In genomic region chr2:73268831-73269685, GRCh38 we compare ENCODE assay signal across 9 cellular contexts. TPM values are rescaled to one million over a fixed set of nuclear protein-coding genes. Genes with fewer than 3 reads are reported as not detected.
DNase-seq lines count a peak whose midpoint lies in the region; ATAC-seq, FAIRE-seq and TF ChIP-seq lines count a peak whose summit lies in the region.
"Had no signal": no experiment of that assay in that cellular context is flagged by ENCODE, and none has a peak within 500 bp of the region (broad histone marks: within the 10 kb centered on the region; RNA-seq: fewer than 3 reads in every experiment).

No MANE protein-coding gene starts in this region.

- H3K9me3 ChIP-seq in cardiac muscle cell (ENCODE audit: low read depth) (no peaks in the 10 kb centered on the region), KOPT-K1 (ENCODE audit: insufficient read depth, low read length, poor library complexity, severe bottlenecking) (no peaks in the 10 kb centered on the region), mucosa of descending colon (no peaks in the 10 kb centered on the region)
- H3K9me3 ChIP-seq: BLaER1 had no signal

- ATAC-seq in Right ventricle myocardium inferior = no peak
- peak; percentile 78 for ATAC-seq in WTC11
- ATAC-seq in mucosa of descending colon = peak; percentile 89

- H3K4me3 Mint-ChIP-seq in WTC11 = peak overlapping the region; percentile 51

- H3K36me3 Mint-ChIP-seq in WTC11 = no peaks in the 10 kb centered on the region

- no peak overlapping the region for H3K27ac Mint-ChIP-seq in WTC11

- no peaks in the 10 kb centered on the region for H3K4me1 ChIP-seq in cardiac muscle cell (ENCODE audit: low read depth)
- H3K4me1 ChIP-seq in mucosa of descending colon (ENCODE audit: low read depth) = peaks cover 10% of the 10 kb centered on the region
- H3K4me1 ChIP-seq: BLaER1 had no signal

- CTCF ChIA-PET in WTC11 (lab: Charles Lee) = interaction anchor here (0.5 to 1.7 kb wide), 17 partner anchors 9 to 578 kb away, joined by 3 to 37 read pairs (median 5); partner anchors contain the start of genes CCT7, EGR4, FBXO41 and NOTO

- POLR2A ChIA-PET in WTC11 (lab: Charles Lee) = interaction anchor here (0.9 to 1.8 kb wide), 5 partner anchors 12 to 56 kb away, joined by 3 to 12 read pairs (median 7); partner anchors contain the start of gene CCT7

- H3K9me3 Mint-ChIP-seq in WTC11 = no peaks in the 10 kb centered on the region

- H3K4me1 Mint-ChIP-seq in WTC11 = peaks cover 14% of the 10 kb centered on the region

- H3K27ac ChIP-seq in cardiac muscle cell (no peak overlapping the region), KOPT-K1 (ENCODE audit: low read depth, low read length, poor library complexity, severe bottlenecking) (peak overlapping the region; percentile 60)
- H3K27ac ChIP-seq: BLaER1 had no signal

- DNase-seq in cardiac muscle cell (ENCODE audit: low read depth in 1 of 2, low spot score in 1 of 2) (peak; percentile 32 to 36), Right ventricle myocardium inferior (ENCODE audit: missing footprints) (no peak), WTC11 (ENCODE audit: low spot score) (peak; percentile 82), bronchial epithelial cell (ENCODE audit: low read depth) (peak; percentile 63), mucosa of descending colon (peak; percentile 84 to 90 (median 85)), cerebellar cortex (ENCODE audit: low spot score) (no peak)
- DNase-seq in stimulated activated naive CD4-positive, alpha-beta T cell (lab: John Stamatoyannopoulos, UW) = peak; percentile 25 to 78 (median 72)

- H3K4me3 ChIP-seq in cardiac muscle cell = peak overlapping the region; percentile 4
- peak overlapping the region; percentile 40 for H3K4me3 ChIP-seq in bronchial epithelial cell (ENCODE audit: low read depth, low read length)
- H3K4me3 ChIP-seq in mucosa of descending colon = peak overlapping the region; percentile 17
- H3K4me3 ChIP-seq: BLaER1 had no signal

- TF ChIP-seq CTCF in cardiac muscle cell (IDR thresholded peaks at IDR 0.05; ENCODE audit: low read depth, low read length) (no peak), WTC11 (IDR thresholded peaks at IDR 0.05) (no peak), bronchial epithelial cell (IDR thresholded peaks at IDR 0.05; ENCODE audit: insufficient read depth, low read length, severe bottlenecking) (peak; percentile 47), mucosa of descending colon (IDR thresholded peaks at IDR 0.05) (no peak)

- no peak for FAIRE-seq in bronchial epithelial cell (lab: Jason Lieb, UNC)

- peaks cover 36% of the 10 kb centered on the region for H3K27me3 Mint-ChIP-seq in WTC11 (ENCODE audit: low read depth)

- peaks cover 65% of the 10 kb centered on the region for H3K27me3 ChIP-seq in cardiac muscle cell
- no peaks in the 10 kb centered on the region for H3K27me3 ChIP-seq in bronchial epithelial cell (ENCODE audit: control insufficient read depth, insufficient read depth, low read length)
- H3K27me3 ChIP-seq: BLaER1 had no signal

- intact Hi-C loops in Right ventricle myocardium inferior (cut with DNase I) (no loop called here), mucosa of descending colon (cut with DNase I, micrococcal nuclease) (no loop called here)

- no peaks in the 10 kb centered on the region for H3K36me3 ChIP-seq in cardiac muscle cell
- peaks cover 54% of the 10 kb centered on the region for H3K36me3 ChIP-seq in KOPT-K1 (ENCODE audit: insufficient read depth, low read length)
- no peaks in the 10 kb centered on the region for H3K36me3 ChIP-seq in bronchial epithelial cell (ENCODE audit: control insufficient read depth, insufficient read depth, low read length)
- H3K36me3 ChIP-seq in mucosa of descending colon (ENCODE audit: low read depth) = no peaks in the 10 kb centered on the region

TF ChIP-seq in WTC11, 78 proteins besides CTCF, POLR2A, EP300 and RAD21 (continues in another document):
- TF ChIP-seq NFE2L1 (CRISPR knock-in tag; IDR thresholded peaks at IDR 0.05) (peak; percentile 43; the same call in 1 of the 2 replicates), ZNF416 (CRISPR knock-in tag; IDR thresholded peaks at IDR 0.05) (0 out of 2 replicates have a peak, but pooled peaks have one; percentile 21), ZNF281 (CRISPR knock-in tag; IDR thresholded peaks at IDR 0.05) (peak; percentile 59; the same call in 1 of the 2 replicates), ZMAT4 (CRISPR knock-in tag; IDR thresholded peaks at IDR 0.05) (no peak), MLX (CRISPR knock-in tag; IDR thresholded peaks at IDR 0.05) (0 out of 2 replicates have a peak, but pooled peaks have one; percentile 27), SMAD4 (CRISPR knock-in tag; IDR thresholded peaks at IDR 0.05) (peak; percentile 82; the same call in 1 of the 2 replicates), OVOL2 (CRISPR knock-in tag; IDR thresholded peaks at IDR 0.05; ENCODE audit: borderline replicate concordance) (no peak), ZBTB43 (CRISPR knock-in tag; IDR thresholded peaks at IDR 0.05) (no peak)

RNA-seq across cellular contexts. Expression of gene FBXO41, which starts 15.2 kb away (rescaled TPM):
- total RNA-seq in cardiac muscle cell (4.1 and 5.8 TPM in 2 replicates), Right ventricle myocardium inferior (0.87 TPM), WTC11 (2021) (19.2 to 21.5 TPM (median 21.1 TPM) in 3 replicates), bronchial epithelial cell (1.6 and 1.8 TPM in 2 replicates), mucosa of descending colon (1 to 10 TPM; 2.0 to 4.8 (median 2.9) TPM)
- polyA plus RNA-seq in cardiac muscle cell = 1.0 and 1.3 TPM in 2 replicates

RNA-seq across cellular contexts. Expression of gene EGR4, which starts 24.3 kb away (rescaled TPM):
- total RNA-seq in cardiac muscle cell = 0.06 TPM in 1 of 2 replicates, not detected in the other
- polyA plus RNA-seq in cardiac muscle cell = 0.31 TPM in 1 of 2 replicates, not detected in the other
- not detected for total RNA-seq in Right ventricle myocardium inferior
- total RNA-seq in WTC11 (2021) = 0.09 to 0.14 TPM (median 0.13 TPM) in 3 replicates
- not detected in 2 replicates for total RNA-seq in bronchial epithelial cell
- not detected for total RNA-seq in mucosa of descending colon

RNA-seq across cellular contexts. Expression of gene CCT7, which starts 35.0 kb away (rescaled TPM):
- total RNA-seq in cardiac muscle cell (370 and 424 TPM in 2 replicates), Right ventricle myocardium inferior (212 TPM), WTC11 (2021) (482 to 518 TPM (median 514 TPM) in 3 replicates), bronchial epithelial cell (260 and 362 TPM in 2 replicates), mucosa of descending colon (100 to 1,000 TPM; 132 to 207 (median 144) TPM)
- polyA plus RNA-seq in cardiac muscle cell = 340 and 384 TPM in 2 replicates

RNA-seq across cellular contexts. Expression of gene PRADC1, which starts 36.0 kb away (rescaled TPM):
- total RNA-seq in cardiac muscle cell (42.6 and 99.4 TPM in 2 replicates), Right ventricle myocardium inferior (88.3 TPM), WTC11 (2021) (11.4 to 12.9 TPM (median 12.2 TPM) in 3 replicates), bronchial epithelial cell (5.8 and 11.5 TPM in 2 replicates), mucosa of descending colon (10 to 100 TPM; 30.4 to 37.4 (median 34.6) TPM)
- polyA plus RNA-seq in cardiac muscle cell = 62.8 and 99.8 TPM in 2 replicates

RNA-seq across cellular contexts. Expression of gene SMYD5, which starts 55.0 kb away (rescaled TPM):
- total RNA-seq in cardiac muscle cell (24.4 and 26.1 TPM in 2 replicates), Right ventricle myocardium inferior (16.8 TPM), WTC11 (2021) (46.5 to 47.9 TPM (median 46.7 TPM) in 3 replicates), bronchial epithelial cell (11.1 and 18.4 TPM in 2 replicates), mucosa of descending colon (10 to 100 TPM; 10.5 to 20.0 (median 16.0) TPM)
- polyA plus RNA-seq in cardiac muscle cell = 26.4 and 27.0 TPM in 2 replicates

Comparison
In these comparisons a context has a peak if more than half of its experiments do, and no peak if none do; other contexts are left out.
1. DNase-seq: peak in cardiac muscle cell (2 of 2), WTC11 (single experiment), bronchial epithelial cell (single experiment), mucosa of descending colon (3 of 3) and stimulated activated naive CD4-positive, alpha-beta T cell (6 of 6); none in Right ventricle myocardium inferior (single experiment) and cerebellar cortex (single experiment).
2. Peak in every context shown above with its lines, with median percentiles within 50 percentile points of each other: H3K4me3 ChIP-seq.